ENCODE assay signal across 1 cellular context in the genomic region with DNA sequence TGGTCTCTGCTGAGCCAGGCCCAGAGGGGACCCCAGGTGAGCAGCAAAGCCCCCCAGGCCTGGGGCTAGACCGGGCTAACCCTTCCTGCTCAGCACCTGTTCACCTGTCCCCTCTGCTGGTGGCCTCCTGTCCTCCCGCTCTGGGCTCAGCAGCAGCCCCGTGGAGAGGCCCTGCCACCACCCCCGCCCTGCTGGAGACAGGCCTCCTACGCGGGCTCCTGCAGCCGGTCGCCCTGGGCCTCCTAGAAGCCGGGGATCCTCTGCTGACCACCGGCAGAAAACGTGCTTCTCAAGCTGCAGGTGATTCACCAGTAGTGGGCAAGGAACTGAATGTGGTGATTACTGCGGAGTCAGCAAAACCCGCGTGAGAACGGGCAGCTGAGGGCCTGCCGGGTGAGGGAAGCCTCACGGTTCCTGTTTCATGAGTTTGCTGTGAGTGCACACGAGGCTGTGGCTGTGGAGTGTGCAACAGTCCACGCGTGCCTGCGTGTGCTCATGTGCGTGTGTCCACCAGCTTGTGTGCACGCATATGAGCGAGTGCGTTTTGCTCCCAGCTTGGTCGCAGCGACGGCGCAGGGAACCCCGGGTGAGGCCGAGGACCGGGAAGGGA.
TF ChIP-seq lines count a peak whose summit lies in the region.

No MANE protein-coding gene starts in this region.

TF ChIP-seq in HEK293, 187 proteins besides CTCF, POLR2A, EP300 and RAD21 (continued from another document):
- TF ChIP-seq, protein P1, sequence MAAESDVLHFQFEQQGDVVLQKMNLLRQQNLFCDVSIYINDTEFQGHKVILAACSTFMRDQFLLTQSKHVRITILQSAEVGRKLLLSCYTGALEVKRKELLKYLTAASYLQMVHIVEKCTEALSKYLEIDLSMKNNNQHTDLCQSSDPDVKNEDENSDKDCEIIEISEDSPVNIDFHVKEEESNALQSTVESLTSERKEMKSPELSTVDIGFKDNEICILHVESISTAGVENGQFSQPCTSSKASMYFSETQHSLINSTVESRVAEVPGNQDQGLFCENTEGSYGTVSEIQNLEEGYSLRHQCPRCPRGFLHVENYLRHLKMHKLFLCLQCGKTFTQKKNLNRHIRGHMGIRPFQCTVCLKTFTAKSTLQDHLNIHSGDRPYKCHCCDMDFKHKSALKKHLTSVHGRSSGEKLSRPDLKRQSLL (tag by site-specific recombination; IDR thresholded peaks at IDR 0.05): no peak
- TF ChIP-seq ZNF544 (tag by site-specific recombination; IDR thresholded peaks at IDR 0.05) (no peak), ZNF560 (tag by site-specific recombination; IDR thresholded peaks at IDR 0.05; ENCODE audit: borderline replicate concordance) (no peak), ZNF529 (tag by site-specific recombination; IDR thresholded peaks at IDR 0.05; ENCODE audit: insufficient replicate concordance) (no peak), ZNF626 (tag by site-specific recombination; IDR thresholded peaks at IDR 0.05) (no peak), ZNF157 (tag by site-specific recombination; IDR thresholded peaks at IDR 0.05) (no peak), YY1 (tag by site-specific recombination; IDR thresholded peaks at IDR 0.05) (no peak), KLF9 (tag by site-specific recombination; IDR thresholded peaks at IDR 0.05; ENCODE audit: low read depth) (no peak), ZSCAN23 (tag by site-specific recombination; IDR thresholded peaks at IDR 0.05) (no peak), ZNF600 (tag by site-specific recombination; IDR thresholded peaks at IDR 0.05) (0 out of 2 replicates have a peak, but pooled peaks have one; percentile 11), ZNF274 (IDR thresholded peaks at IDR 0.05; ENCODE audit: low read length) (no peak), ZNF274 (tag by site-specific recombination; IDR thresholded peaks at IDR 0.05; ENCODE audit: borderline replicate concordance) (no peak), GLI4 (tag by site-specific recombination; IDR thresholded peaks at IDR 0.05) (no peak), ZFP69B (tag by site-specific recombination; IDR thresholded peaks at IDR 0.05) (no peak), ZIC2 (tag by site-specific recombination; IDR thresholded peaks at IDR 0.05) (peak; percentile 74), ZNF169 (tag by site-specific recombination; IDR thresholded peaks at IDR 0.05) (no peak), ZNF362 (tag by site-specific recombination; IDR thresholded peaks at IDR 0.05) (no peak), ZNF701 (tag by site-specific recombination; IDR thresholded peaks at IDR 0.05) (no peak), ZNF433 (tag by site-specific recombination; IDR thresholded peaks at IDR 0.05; ENCODE audit: low read depth) (no peak), ZNF350 (tag by site-specific recombination; IDR thresholded peaks at IDR 0.05) (no peak), ZEB2 (tag by site-specific recombination; IDR thresholded peaks at IDR 0.05) (peak; percentile 11; the same call in 1 of the 2 replicates), ZFHX2 (tag by site-specific recombination; conservative IDR thresholded peaks at IDR 0.05) (peak; percentile 20; the same call in 1 of the 2 replicates), ZNF23 (tag by site-specific recombination; IDR thresholded peaks at IDR 0.05; ENCODE audit: borderline replicate concordance) (no peak), ZNF792 (tag by site-specific recombination; IDR thresholded peaks at IDR 0.05) (no peak), ZNF24 (tag by site-specific recombination; IDR thresholded peaks at IDR 0.05) (no peak), ZNF335 (tag by site-specific recombination; conservative IDR thresholded peaks at IDR 0.05) (peak; percentile 50), SP7 (tag by site-specific recombination; IDR thresholded peaks at IDR 0.05) (no peak), ZNF391 (tag by site-specific recombination; IDR thresholded peaks at IDR 0.05; ENCODE audit: borderline replicate concordance, low read depth) (no peak)
- TF ChIP-seq, protein P2, sequence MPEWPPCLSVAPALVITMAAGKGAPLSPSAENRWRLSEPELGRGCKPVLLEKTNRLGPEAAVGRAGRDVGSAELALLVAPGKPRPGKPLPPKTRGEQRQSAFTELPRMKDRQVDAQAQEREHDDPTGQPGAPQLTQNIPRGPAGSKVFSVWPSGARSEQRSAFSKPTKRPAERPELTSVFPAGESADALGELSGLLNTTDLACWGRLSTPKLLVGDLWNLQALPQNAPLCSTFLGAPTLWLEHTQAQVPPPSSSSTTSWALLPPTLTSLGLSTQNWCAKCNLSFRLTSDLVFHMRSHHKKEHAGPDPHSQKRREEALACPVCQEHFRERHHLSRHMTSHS (tag by site-specific recombination; IDR thresholded peaks at IDR 0.05): no peak
- TF ChIP-seq, protein P3, sequence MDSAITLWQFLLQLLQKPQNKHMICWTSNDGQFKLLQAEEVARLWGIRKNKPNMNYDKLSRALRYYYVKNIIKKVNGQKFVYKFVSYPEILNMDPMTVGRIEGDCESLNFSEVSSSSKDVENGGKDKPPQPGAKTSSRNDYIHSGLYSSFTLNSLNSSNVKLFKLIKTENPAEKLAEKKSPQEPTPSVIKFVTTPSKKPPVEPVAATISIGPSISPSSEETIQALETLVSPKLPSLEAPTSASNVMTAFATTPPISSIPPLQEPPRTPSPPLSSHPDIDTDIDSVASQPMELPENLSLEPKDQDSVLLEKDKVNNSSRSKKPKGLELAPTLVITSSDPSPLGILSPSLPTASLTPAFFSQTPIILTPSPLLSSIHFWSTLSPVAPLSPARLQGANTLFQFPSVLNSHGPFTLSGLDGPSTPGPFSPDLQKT (IDR thresholded peaks at IDR 0.05; ENCODE audit: borderline replicate concordance, low read depth, low read length): no peak
TF ChIP-seq in HEK293: peak in this region for 14.
